In the genomic region with DNA sequence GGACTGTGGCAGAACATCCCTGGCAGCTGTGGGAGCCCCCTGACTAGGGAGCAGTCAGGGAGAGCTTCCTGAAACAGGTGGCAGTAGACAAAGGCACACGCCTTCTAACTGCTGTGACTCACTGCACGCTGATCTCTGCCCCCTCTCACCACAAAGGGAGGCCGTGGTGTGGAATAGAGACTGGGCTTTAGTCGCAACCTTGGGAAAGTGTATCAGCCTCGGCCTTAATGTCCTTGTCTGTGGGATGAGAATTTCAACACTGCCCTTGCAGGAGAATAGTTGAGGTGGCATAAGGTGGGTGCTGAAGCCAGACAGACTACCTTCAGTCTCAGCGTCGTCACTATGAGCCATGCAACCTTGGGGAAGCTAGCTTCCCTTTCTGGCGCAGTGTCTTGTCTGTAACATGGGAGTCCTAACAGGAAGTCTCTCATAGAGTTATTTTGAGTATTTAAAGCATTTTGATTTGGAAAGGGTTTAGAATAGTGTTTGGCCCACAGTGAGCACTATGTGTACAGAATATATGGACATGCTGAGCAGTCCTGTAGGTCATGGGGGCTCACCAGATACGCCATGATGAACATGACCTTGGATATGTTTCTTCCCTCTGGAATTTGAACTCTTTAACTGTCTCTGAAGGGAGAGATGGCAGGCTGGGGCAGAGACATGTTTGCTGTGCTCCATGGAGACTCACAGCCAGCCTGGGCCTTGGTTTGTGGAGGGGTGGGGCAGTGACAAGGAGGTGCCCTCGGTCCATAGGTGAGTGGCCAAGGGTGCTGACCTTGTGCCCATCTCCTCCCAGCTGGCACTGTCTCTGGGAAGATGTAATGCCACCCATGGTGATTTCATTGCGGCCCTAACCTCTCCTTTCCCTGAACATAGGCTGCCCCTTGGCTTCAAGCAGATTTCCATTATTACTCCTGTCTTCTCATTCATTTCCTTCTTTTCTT, we compare ENCODE assay signal across 13 cellular contexts. TPM values are rescaled to one million over a fixed set of nuclear protein-coding genes. Genes with fewer than 3 reads are reported as not detected.
DNase-seq lines count a peak whose midpoint lies in the region; ATAC-seq, FAIRE-seq and TF ChIP-seq lines count a peak whose summit lies in the region.
"Had no signal": no experiment of that assay in that cellular context is flagged by ENCODE, and none has a peak within 500 bp of the region (broad histone marks: within the 10 kb centered on the region; RNA-seq: fewer than 3 reads in every experiment).

No MANE protein-coding gene starts in this region.

- no peak for TF ChIP-seq RAD21 in HCT116 (IDR thresholded peaks at IDR 0.05; ENCODE audit: low read depth)

- H2BK120ac ChIP-seq in trophoblast cell (ENCODE audit: insufficient read depth, low read length, poor library complexity): peak overlapping the region; percentile 12

- peaks cover 16 to 40% of the 10 kb centered on the region in 2 experiments; a peak in 3 of 4 replicates for H3K4me1 ChIP-seq in HCT116 (ENCODE audit: control insufficient read depth in 1 of 2, insufficient read depth in 2 of 2, low read length in 2 of 2)
- H3K4me1 ChIP-seq in trophoblast cell (ENCODE audit: control insufficient read depth in 1 of 2, insufficient read depth in 2 of 2, low read length in 2 of 2): peaks cover 10 to 28% of the 10 kb centered on the region in 2 experiments

- TF ChIP-seq CTCF in HCT116 (IDR thresholded peaks at IDR 0.05 in 2 of 3, conservative IDR thresholded peaks at IDR 0.05 in 1 of 3; ENCODE audit: borderline replicate concordance in 1 of 3, insufficient read depth in 1 of 3, low read depth in 2 of 3, low read length in 2 of 3): no peak

- CTCF ChIA-PET in HCT116 (lab: Charles Lee): no interaction called here

- H3K27ac ChIP-seq in HCT116 (ENCODE audit: low read depth, low read length) (no peak overlapping the region), trophoblast cell (ENCODE audit: low read depth, low read length) (no peak overlapping the region)
- H3K27ac ChIP-seq: dorsolateral prefrontal cortex had no signal

- H2AK5ac ChIP-seq in trophoblast cell (ENCODE audit: low read length): peak overlapping the region; percentile 38

- peak overlapping the region; percentile 71 for H4K91ac ChIP-seq in trophoblast cell (ENCODE audit: low read depth, low read length)

- H3K27ac Mint-ChIP-seq in stimulated activated memory B cell treated with anti-CD40 and anti-IgM and Interleukin-4, amounts not matched to agents 10 μg/mL and 1 μg/mL and 100 μg/mL, for 72 hours: no peak overlapping the region

- H3K14ac ChIP-seq in trophoblast cell (ENCODE audit: low read length): peak overlapping the region; percentile 63

- TF ChIP-seq POLR2A in HCT116 (IDR thresholded peaks at IDR 0.05; ENCODE audit: borderline replicate concordance, extremely low read depth, insufficient read depth, insufficient read length): no peak

- H3K9me3 ChIP-seq in HCT116 (ENCODE audit: control insufficient read depth in 1 of 2, insufficient read depth in 1 of 2, low read depth in 1 of 2, low read length in 2 of 2) (no peaks in the 10 kb centered on the region), trophoblast cell (ENCODE audit: insufficient read depth, low read depth, low read length) (no peaks in the 10 kb centered on the region)

- RAD21 ChIA-PET in HCT116 (lab: Charles Lee; ENCODE audit: low non-redundant PET in 1 of 2, low total read pairs in 2 of 2, uncharacterized antibody in 2 of 2, unreplicated experiment in 2 of 2): no interaction called here

- peaks cover 36% of the 10 kb centered on the region for H3K79me1 ChIP-seq in trophoblast cell (ENCODE audit: low read length)

- H2BK12ac ChIP-seq in trophoblast cell (ENCODE audit: low read length): peak overlapping the region; percentile 30

- DNase-seq in HCT116 (ENCODE audit: low read depth, low spot score) (no peak), RCC 7860 (ENCODE audit: low spot score) (peak; percentile 31), dermis blood vessel endothelial cell (peak; percentile 45), trophoblast cell (peak in 1 of 2 donors; percentile 58), COR-L47 (lab: John Stamatoyannopoulos, UW) (no peak), DMS153 (lab: John Stamatoyannopoulos, UW) (no peak)
- DNase-seq: dorsolateral prefrontal cortex, left ventricle myocardium superior, NCI-H187 treated with DMSO at 0.1 percent for 48 hours had no signal

- WGBS in trophoblast cell (ENCODE audit: extremely low coverage, insufficient coverage, insufficient read length): no CpG with 5 or more reads among the region's 11 CpGs

- H3K36me3 ChIP-seq in HCT116 (ENCODE audit: control insufficient read depth in 1 of 2, insufficient read depth in 2 of 2, low read length in 2 of 2) (no peaks in the 10 kb centered on the region), trophoblast cell (ENCODE audit: control insufficient read depth in 1 of 2, insufficient read depth in 2 of 2, low read length in 2 of 2) (no peaks in the 10 kb centered on the region)

- peaks cover 60% of the 10 kb centered on the region for H3K27me3 Mint-ChIP-seq in stimulated activated memory B cell treated with anti-CD40 and anti-IgM and Interleukin-4, amounts not matched to agents 10 μg/mL and 1 μg/mL and 100 μg/mL, for 72 hours

- POLR2A ChIA-PET in HCT116 (lab: Charles Lee): no interaction called here

- H3K4me1 Mint-ChIP-seq in stimulated activated memory B cell treated with anti-CD40 and anti-IgM and Interleukin-4, amounts not matched to agents 10 μg/mL and 1 μg/mL and 100 μg/mL, for 72 hours: peaks cover 11% of the 10 kb centered on the region

- H3K4ac ChIP-seq in trophoblast cell (ENCODE audit: low read depth, low read length): no peak overlapping the region

- H3K4me3 Mint-ChIP-seq in stimulated activated memory B cell treated with anti-CD40 and anti-IgM and Interleukin-4, amounts not matched to agents 10 μg/mL and 1 μg/mL and 100 μg/mL, for 72 hours: no peak overlapping the region

- H3K4me3 ChIP-seq in HCT116 (replicated peaks in 1 of 2; ENCODE audit: low read depth in 1 of 2, low read length in 2 of 2) (no peak overlapping the region), trophoblast cell (ENCODE audit: low read depth, low read length) (no peak overlapping the region)
- H3K4me3 ChIP-seq: dorsolateral prefrontal cortex had no signal

- no peak overlapping the region for H2BK5ac ChIP-seq in trophoblast cell (ENCODE audit: low read depth, low read length, poor library complexity)

- no peaks in the 10 kb centered on the region for H3K9me3 Mint-ChIP-seq in stimulated activated memory B cell treated with anti-CD40 and anti-IgM and Interleukin-4, amounts not matched to agents 10 μg/mL and 1 μg/mL and 100 μg/mL, for 72 hours

- H3K9me2 ChIP-seq in HCT116 (ENCODE audit: insufficient read depth): no peaks in the 10 kb centered on the region

- no peaks in the 10 kb centered on the region for H3K36me3 Mint-ChIP-seq in stimulated activated memory B cell treated with anti-CD40 and anti-IgM and Interleukin-4, amounts not matched to agents 10 μg/mL and 1 μg/mL and 100 μg/mL, for 72 hours

- FAIRE-seq in RCC 7860 (lab: Jason Lieb, UNC): no peak
- FAIRE-seq: frontal cortex had no signal

- no peak overlapping the region for H4K8ac ChIP-seq in trophoblast cell (ENCODE audit: low read depth, low read length)

- H3K9ac ChIP-seq in HCT116 (ENCODE audit: low read length) (no peak overlapping the region), trophoblast cell (ENCODE audit: low read length) (no peak overlapping the region)

- H3K79me2 ChIP-seq in HCT116 (ENCODE audit: insufficient read depth, low read length) (no peaks in the 10 kb centered on the region), trophoblast cell (ENCODE audit: control insufficient read depth, insufficient read depth, low read length, poor library complexity) (peaks cover 12% of the 10 kb centered on the region)

- intact Hi-C loops in HCT116 (cut with micrococcal nuclease): no loop called here

- ATAC-seq in HCT116: 0 out of 2 replicates have a peak, but pooled peaks have one; percentile 29
- ATAC-seq in HG03354 (IDR thresholded peaks at IDR 0.05; ENCODE audit: poor library complexity, severe bottlenecking, unreplicated experiment): no peak
- no peak for ATAC-seq in stimulated activated memory B cell treated with anti-CD40 and anti-IgM and Interleukin-4, amounts not matched to agents 10 μg/mL and 1 μg/mL and 100 μg/mL, for 72 hours
- ATAC-seq: left ventricle myocardium superior, sciatic nerve had no signal

- no peak overlapping the region for H2AFZ ChIP-seq in HCT116 (ENCODE audit: low read depth, low read length, poor library complexity, severe bottlenecking)
- H2AFZ ChIP-seq in trophoblast cell (ENCODE audit: insufficient read depth, low read length, poor library complexity): no peak overlapping the region

- peak overlapping the region; percentile 30; the same call in 1 of the 2 replicates for H3K4me2 ChIP-seq in HCT116 (ENCODE audit: low read length)
- H3K4me2 ChIP-seq in trophoblast cell (ENCODE audit: low read length): no peak overlapping the region

- no peak overlapping the region for H4K12ac ChIP-seq in trophoblast cell (ENCODE audit: low read depth, low read length)

- H3K18ac ChIP-seq in trophoblast cell (ENCODE audit: low read length): peak overlapping the region; percentile 32

- BruUV-seq in HCT116 (replicated peaks; lab: Mats Ljungman, UMichigan): no TSS peak

- H4K20me1 ChIP-seq in HCT116 (ENCODE audit: insufficient read depth): no peaks in the 10 kb centered on the region

- H3K23ac ChIP-seq in trophoblast cell (ENCODE audit: low read length): no peak overlapping the region

- H3K27me3 ChIP-seq in HCT116 (ENCODE audit: insufficient read depth, low read length) (no peaks in the 10 kb centered on the region), trophoblast cell (ENCODE audit: insufficient read depth, low read length) (no peaks in the 10 kb centered on the region)
- H3K27me3 ChIP-seq: dorsolateral prefrontal cortex had no signal

TF ChIP-seq in HCT116, 20 proteins besides CTCF, POLR2A, EP300 and RAD21 (continues in another document):
- no peak for TF ChIP-seq ELF1 (IDR thresholded peaks at IDR 0.05; ENCODE audit: borderline replicate concordance, low read depth)
- no peak for TF ChIP-seq FOSL1 (IDR thresholded peaks at IDR 0.05; ENCODE audit: low read depth)

RNA-seq across cellular contexts. Expression of gene SMAD7, which starts 29.5 kb away (rescaled TPM):
- 7.2 TPM for total RNA-seq in HCT116 (2021; ENCODE audit: unreplicated experiment)
- polyA plus RNA-seq in HCT116 (2012): 3.6 and 4.2 TPM in 2 replicates
- total RNA-seq in dermis blood vessel endothelial cell: 6.2 and 9.0 TPM in 2 replicates
- 108 and 116 TPM in 2 replicates for polyA plus RNA-seq in trophoblast cell (2013)

Comparison
In these comparisons a context has a peak if more than half of its experiments do, and no peak if none do; other contexts are left out.
1. DNase-seq: peak in RCC 7860 (single experiment) and dermis blood vessel endothelial cell (single experiment); none in HCT116 (single experiment), COR-L47 (single experiment) and DMS153 (single experiment).